In genomic region chr11:34056672-34057071, GRCh38 we compare ENCODE assay signal across 17 cellular contexts. TPM values are rescaled to one million over a fixed set of nuclear protein-coding genes. Genes with fewer than 3 reads are reported as not detected.
DNase-seq lines count a peak whose midpoint lies in the region; ATAC-seq, FAIRE-seq and TF ChIP-seq lines count a peak whose summit lies in the region.
"Had no signal": no experiment of that assay in that cellular context is flagged by ENCODE, and none has a peak within 500 bp of the region (broad histone marks: within the 10 kb centered on the region; RNA-seq: fewer than 3 reads in every experiment).

No MANE protein-coding gene starts in this region.

- peak overlapping the region; percentile 39 for H3K4me3 Mint-ChIP-seq in HFFc6
- peak overlapping the region; percentile 6 for H3K4me3 Mint-ChIP-seq in mesothelial cell of epicardium

- H3K4me1 Mint-ChIP-seq in HFFc6 (ENCODE audit: low read depth), result peaks cover 46% of the 10 kb centered on the region
- peaks cover 42% of the 10 kb centered on the region for H3K4me1 Mint-ChIP-seq in mesothelial cell of epicardium

- POLR2A ChIA-PET in K562 (lab: Yijun Ruan, JAX), result interaction anchor here (0.8 to 4.6 kb wide), 6 partner anchors 8 to 49 kb away, joined by 3 to 30 read pairs (median 3); partner anchors contain the start of gene NAT10

- CTCF ChIA-PET in K562 (lab: Yijun Ruan, JAX; ENCODE audit: low intra/inter-chr PET ratio), result no interaction called here

- in situ Hi-C loops in K562 (cut with MboI) (no loop called here), transverse colon (cut with MboI; ENCODE audit: low pct_ligation_motif_present in 1 of 4, low pct_unique_long_range_greater_than_20kb in 1 of 4, low sequenced_read_pairs in 3 of 4) (loop anchor here in 3 of 4 donors (10.0 kb wide), 2 partner anchors 48 to 62 kb away; partner anchors contain the start of gene NAT10 (in 2 of the 3))

- peaks cover 43 to 76% (median 56%) of the 10 kb centered on the region in 10 experiments for H3K4me1 ChIP-seq in BLaER1 treated with 17β-estradiol and CSF1 and Interleukin-3, amounts not matched to agents 10 nM and 100 nM
- peaks cover 9 to 17% of the 10 kb centered on the region in 2 experiments for H3K4me1 ChIP-seq in K562 (replicated peaks in 1 of 2; ENCODE audit: control insufficient read depth in 2 of 2, insufficient read depth in 2 of 2, low read length in 2 of 2)
- peaks cover 23 to 74% (median 44%) of the 10 kb centered on the region in 4 donors for H3K4me1 ChIP-seq in transverse colon

- no peak overlapping the region for H3K27ac Mint-ChIP-seq in HFFc6
- peak overlapping the region; percentile 25 for H3K27ac Mint-ChIP-seq in mesothelial cell of epicardium

- no peaks in the 10 kb centered on the region for H3K9me1 ChIP-seq in K562 (ENCODE audit: control insufficient read depth, insufficient read depth, low read length)

- intact Hi-C loops in K562 (cut with micrococcal nuclease), result no loop called here
- intact Hi-C loops in left cardiac atrium (cut with DNase I), result no loop called here
- intact Hi-C loops in transverse colon (cut with DNase I; ENCODE audit: low total_unique reads), result no loop called here

- peaks cover 44 to 91% (median 79%) of the 10 kb centered on the region in 11 experiments for H3K36me3 ChIP-seq in BLaER1 treated with 17β-estradiol and CSF1 and Interleukin-3, amounts not matched to agents 10 nM and 100 nM
- peaks cover 81% of the 10 kb centered on the region for H3K36me3 ChIP-seq in K562 (ENCODE audit: control insufficient read depth, insufficient read depth, low read length)
- peaks cover 0 to 14% (median 0%) of the 10 kb centered on the region in 4 donors for H3K36me3 ChIP-seq in transverse colon
- H3K36me3 ChIP-seq: right atrium auricular region had no signal

- TF ChIP-seq CTCF in HFFc6 (IDR thresholded peaks at IDR 0.05), result no peak
- TF ChIP-seq CTCF in K562 (IDR thresholded peaks at IDR 0.05 in 2 of 3, conservative IDR thresholded peaks at IDR 0.05 in 1 of 3; ENCODE audit: insufficient read depth in 2 of 3, low read depth in 1 of 3, low read length in 3 of 3), result no peak
- no peak for TF ChIP-seq CTCF in mesothelial cell of epicardium (IDR thresholded peaks at IDR 0.05; ENCODE audit: unreplicated experiment)
- no peak for TF ChIP-seq CTCF in transverse colon (IDR thresholded peaks at IDR 0.05)

- no peak for TF ChIP-seq EP300 in K562 (IDR thresholded peaks at IDR 0.05; ENCODE audit: low read length)
- TF ChIP-seq EP300 in transverse colon (IDR thresholded peaks at IDR 0.05; ENCODE audit: low read depth), result no peak

- H3K79me2 ChIP-seq in K562 (ENCODE audit: control insufficient read depth, insufficient read depth, low read length), result peaks cover 96% of the 10 kb centered on the region

- H3K9me3 Mint-ChIP-seq in HFFc6 (no peaks in the 10 kb centered on the region), mesothelial cell of epicardium (no peaks in the 10 kb centered on the region)

- peaks cover 82 to 83% (median 83%) of the 10 kb centered on the region in 11 experiments for H4K20me1 ChIP-seq in BLaER1 treated with 17β-estradiol and CSF1 and Interleukin-3, amounts not matched to agents 10 nM and 100 nM
- H4K20me1 ChIP-seq in K562 (replicated peaks; ENCODE audit: control insufficient read depth, insufficient read depth, low read length), result peaks cover 18% of the 10 kb centered on the region

- peak overlapping the region in 1 of 11 experiments; percentile 100; a peak in 2 of 22 replicates for H3K9ac ChIP-seq in BLaER1 treated with 17β-estradiol and CSF1 and Interleukin-3, amounts not matched to agents 10 nM and 100 nM
- no peak overlapping the region; a peak in 1 of 4 replicates for H3K9ac ChIP-seq in K562 (ENCODE audit: insufficient read depth in 1 of 2, low read depth in 2 of 2, low read length in 2 of 2)

- TF ChIP-seq POLR2A in K562 (conservative IDR thresholded peaks at IDR 0.05) (no peak), transverse colon (IDR thresholded peaks at IDR 0.05) (no peak)

- WGBS in K562 (ENCODE audit: insufficient coverage, low coverage, missing lambda C conversion rate), result 61% methylated on average over 2 of the region's 2 CpGs
- WGBS in transverse colon (ENCODE audit: low coverage in 1 of 2), 2 donors, result 7 to 15% methylated on average over 2 of the region's 2 CpGs

- no peaks in the 10 kb centered on the region; a peak in 1 of 22 replicates for H3K9me3 ChIP-seq in BLaER1 treated with 17β-estradiol and CSF1 and Interleukin-3, amounts not matched to agents 10 nM and 100 nM (replicated peaks in 1 of 11)
- no peaks in the 10 kb centered on the region for H3K9me3 ChIP-seq in K562 (replicated peaks; ENCODE audit: control insufficient read depth, insufficient read depth, low read depth, low read length)
- H3K9me3 ChIP-seq in transverse colon, result no peaks in the 10 kb centered on the region
- H3K9me3 ChIP-seq: esophagus muscularis mucosa, HAP-1, right atrium auricular region had no signal

- ATAC-seq in K562 (no peak), left cardiac atrium (no peak)
- ATAC-seq: Panc1 had no signal

- no peak for TF ChIP-seq RAD21 in K562 (CRISPR knock-in tag; conservative IDR thresholded peaks at IDR 0.05 in 1 of 2, IDR thresholded peaks at IDR 0.05 in 1 of 2)

- H3K36me3 Mint-ChIP-seq in HFFc6 (ENCODE audit: low read depth) (peaks cover 29% of the 10 kb centered on the region), mesothelial cell of epicardium (peaks cover 18% of the 10 kb centered on the region)

- no peaks in the 10 kb centered on the region for H3K27me3 ChIP-seq in BLaER1 treated with 17β-estradiol and CSF1 and Interleukin-3, amounts not matched to agents 10 nM and 100 nM
- H3K27me3 ChIP-seq in K562 (ENCODE audit: control insufficient read depth in 2 of 2, insufficient read depth in 2 of 2, low read length in 2 of 2), result no peaks in the 10 kb centered on the region
- H3K27me3 ChIP-seq in transverse colon, result no peaks in the 10 kb centered on the region
- H3K27me3 ChIP-seq: esophagus muscularis mucosa, right atrium auricular region had no signal

- no peak overlapping the region for H3K27ac ChIP-seq in BLaER1 treated with 17β-estradiol and CSF1 and Interleukin-3, amounts not matched to agents 10 nM and 100 nM
- H3K27ac ChIP-seq in K562 (ENCODE audit: extremely low read depth, low read depth, low read length) (no peak overlapping the region), transverse colon (no peak overlapping the region)
- H3K27ac ChIP-seq: right atrium auricular region had no signal

- BruUV-seq in K562 (replicated peaks; lab: Mats Ljungman, UMichigan), result no TSS peak

- peak overlapping the region in 10 of 11 experiments; percentile 21 to 94 (median 88); a peak in 16 of 22 replicates for H3K4me2 ChIP-seq in BLaER1 treated with 17β-estradiol and CSF1 and Interleukin-3, amounts not matched to agents 10 nM and 100 nM
- no peak overlapping the region for H3K4me2 ChIP-seq in K562 (ENCODE audit: insufficient read depth, low read length)

- no peak overlapping the region for H2AFZ ChIP-seq in K562 (ENCODE audit: low read depth, low read length)

- DNase-seq in HFFc6 (no peak), K562 (ENCODE audit: extremely low read depth in 1 of 4, low spot score in 3 of 4) (no peak), mesothelial cell of epicardium (ENCODE audit: low spot score in 2 of 2, unreplicated experiment in 2 of 2) (no peak), HuH-7 (ENCODE audit: low spot score) (no peak), left cardiac atrium (no peak), transverse colon (no peak), NK-92 (lab: John Stamatoyannopoulos, UW; ENCODE audit: unreplicated experiment) (no peak)
- DNase-seq: activated naive CD4-positive, alpha-beta T cell; central memory CD4-positive, alpha-beta T cell; NCI-H1092; NCI-H2227 treated with DMSO at 0.1 percent for 48 hours; substantia nigra had no signal

- FAIRE-seq in K562 (lab: Jason Lieb, UNC), result no peak

- H3K27me3 Mint-ChIP-seq in HFFc6 (ENCODE audit: insufficient read depth) (peaks cover 3% of the 10 kb centered on the region), mesothelial cell of epicardium (ENCODE audit: low read depth) (no peaks in the 10 kb centered on the region)

- H3K4me3 ChIP-seq in BLaER1 treated with 17β-estradiol and CSF1 and Interleukin-3, amounts not matched to agents 10 nM and 100 nM, result 0 out of 20 replicates have a peak overlapping the region, but pooled peaks of 1 of the 10 experiments have one; percentile 10
- H3K4me3 ChIP-seq in K562 (no peak overlapping the region), transverse colon (no peak overlapping the region)
- H3K4me3 ChIP-seq: HAP-1, right atrium auricular region had no signal

RNA-seq across cellular contexts. Expression of gene CAPRIN1, which starts 5.1 kb away (rescaled TPM):
- total RNA-seq in HFFc6 (2021; fragmentation: NEBNext Ultra II Directional; extraction: Animal tissue kit (Norgen Biotek cat#: 25700)), result 100 to 1,000 TPM; 275 to 313 (median 300) TPM
- 130 and 461 TPM in 2 replicates for total RNA-seq in K562 (2011; cell fraction: chromatin; rRNA removed; ENCODE audit: low replicate concordance)
- total RNA-seq in K562 (2011; cell fraction: nucleolus; rRNA removed), result 84.2 and 92.2 TPM in 2 replicates
- total RNA-seq in K562 (2011; cell fraction: nucleoplasm; rRNA removed), result 188 and 293 TPM in 2 replicates
- total RNA-seq in K562 (2014; rRNA removed) (216 and 244 TPM in 2 replicates), K562 (2014; rRNA removed; fragmentation: Illumina TruSeq; extraction: Trizol) (226 and 247 TPM in 2 replicates), K562 (2015; rRNA removed; fragmentation: Illumina TruSeq; extraction: Trizol) (237 and 246 TPM in 2 replicates), K562 (2021) (252 and 263 TPM in 2 replicates), mesothelial cell of epicardium (298 to 307 TPM (median 302 TPM) in 3 replicates), left cardiac atrium (100 to 1,000 TPM; 102 to 106 TPM), transverse colon (100 to 1,000 TPM; 129 to 163 (median 152) TPM)
- polyA plus RNA-seq in K562 (2011; rRNA removed) (255 and 269 TPM in 2 replicates), K562 (2014; fragmentation: Illumina TruSeq; extraction: Trizol) (235 and 271 TPM in 2 replicates), K562 (2014; fragmentation: Nextera tagmentation; extraction: Ambion mirVana) (10 to 100 TPM; 49.6 to 51.8 TPM), K562 (2014; rRNA removed) (181 and 188 TPM in 2 replicates)
- polyA plus RNA-seq in K562 (2011; cell fraction: cytosol; rRNA removed), result 244 and 252 TPM in 2 replicates
- polyA plus RNA-seq in K562 (2011; cell fraction: nucleus; rRNA removed), result 170 and 222 TPM in 2 replicates
- 154 and 186 TPM in 2 replicates for polyA plus RNA-seq in K562 (2012)
- 519 and 530 TPM in 2 replicates for polyA minus RNA-seq in K562 (2011; rRNA and poly(A)+ RNA removed)
- polyA minus RNA-seq in K562 (2011; cell fraction: cytosol; rRNA and poly(A)+ RNA removed), result 168 and 225 TPM in 2 replicates
- 89.8 and 158 TPM in 2 replicates for polyA minus RNA-seq in K562 (2011; cell fraction: nucleus; rRNA and poly(A)+ RNA removed)

RNA-seq across cellular contexts. Expression of gene NAT10, which starts 48.8 kb away (rescaled TPM):
- total RNA-seq in HFFc6 (2021; fragmentation: NEBNext Ultra II Directional; extraction: Animal tissue kit (Norgen Biotek cat#: 25700)), result 10 to 100 TPM; 46.9 to 61.2 (median 54.9) TPM
- 165 and 174 TPM in 2 replicates for total RNA-seq in K562 (2011; cell fraction: chromatin; rRNA removed; ENCODE audit: low replicate concordance)
- 86.5 and 93.6 TPM in 2 replicates for total RNA-seq in K562 (2011; cell fraction: nucleolus; rRNA removed)
- 106 and 112 TPM in 2 replicates for total RNA-seq in K562 (2011; cell fraction: nucleoplasm; rRNA removed)
- total RNA-seq in K562 (2014; rRNA removed) (59.5 and 68.0 TPM in 2 replicates), K562 (2014; rRNA removed; fragmentation: Illumina TruSeq; extraction: Trizol) (69.0 and 71.1 TPM in 2 replicates), K562 (2015; rRNA removed; fragmentation: Illumina TruSeq; extraction: Trizol) (91.3 and 92.9 TPM in 2 replicates), K562 (2021) (125 and 127 TPM in 2 replicates), mesothelial cell of epicardium (58.7 to 61.7 TPM (median 60.5 TPM) in 3 replicates), left cardiac atrium (10 to 100 TPM; 20.1 to 29.0 TPM), transverse colon (10 to 100 TPM; 16.0 to 40.6 (median 26.9) TPM)
- polyA plus RNA-seq in K562 (2011; rRNA removed) (86.3 and 96.5 TPM in 2 replicates), K562 (2014; fragmentation: Illumina TruSeq; extraction: Trizol) (91.3 and 98.2 TPM in 2 replicates), K562 (2014; fragmentation: Nextera tagmentation; extraction: Ambion mirVana) (100 to 1,000 TPM in 1 of 2 experiments, 10 to 100 TPM in 1; 55.4 to 122 TPM), K562 (2014; rRNA removed) (62.4 and 73.4 TPM in 2 replicates)
- polyA plus RNA-seq in K562 (2011; cell fraction: cytosol; rRNA removed), result 79.8 and 93.3 TPM in 2 replicates
- 120 and 143 TPM in 2 replicates for polyA plus RNA-seq in K562 (2011; cell fraction: nucleus; rRNA removed)
- 54.7 and 77.0 TPM in 2 replicates for polyA plus RNA-seq in K562 (2012)
- polyA minus RNA-seq in K562 (2011; rRNA and poly(A)+ RNA removed), result 131 and 145 TPM in 2 replicates
- 100 and 108 TPM in 2 replicates for polyA minus RNA-seq in K562 (2011; cell fraction: cytosol; rRNA and poly(A)+ RNA removed)
- polyA minus RNA-seq in K562 (2011; cell fraction: nucleus; rRNA and poly(A)+ RNA removed), result 60.0 and 82.5 TPM in 2 replicates
